ENCODE assay signal across 6 cellular contexts in the genomic region with DNA sequence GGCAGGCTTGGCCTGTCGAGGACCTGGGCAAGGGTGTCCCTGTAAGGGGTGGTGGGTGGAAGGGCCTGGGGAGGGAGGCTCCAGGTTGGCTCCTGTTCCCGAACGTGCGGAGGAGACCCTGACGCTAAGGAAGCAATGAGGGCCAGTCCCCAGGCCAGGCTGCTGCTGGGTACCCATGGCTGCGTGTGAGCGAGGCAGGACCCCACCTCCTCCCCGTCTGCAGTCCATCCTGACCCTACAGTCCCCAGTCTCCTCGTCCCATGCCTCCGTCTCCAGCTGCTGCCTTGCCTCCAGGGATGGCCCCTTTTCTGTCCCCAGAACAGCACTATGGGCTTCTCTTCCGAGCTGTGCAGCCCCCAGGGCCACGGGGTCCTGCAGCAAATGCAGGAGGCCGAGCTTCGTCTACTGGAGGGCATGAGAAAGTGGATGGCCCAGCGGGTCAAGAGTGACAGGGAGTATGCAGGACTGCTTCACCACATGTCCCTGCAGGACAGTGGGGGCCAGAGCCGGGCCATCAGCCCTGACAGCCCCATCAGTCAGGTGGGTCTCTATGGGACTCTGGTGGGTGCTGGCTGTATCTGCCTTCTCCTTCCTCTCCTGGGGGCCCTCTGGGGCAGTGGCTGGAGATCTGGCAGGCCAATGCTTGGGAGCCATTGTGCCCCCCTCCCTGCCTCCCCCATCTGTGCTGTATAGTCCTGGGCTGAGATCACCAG.
DNase-seq lines count a peak whose midpoint lies in the region; ATAC-seq and TF ChIP-seq lines count a peak whose summit lies in the region.

No MANE protein-coding gene starts in this region.

- peaks cover 14% of the 10 kb centered on the region; the same call in 1 of the 2 replicates for H3K4me1 ChIP-seq in OCI-LY3 (ENCODE audit: low read length)

- peak; percentile 2 for ATAC-seq in stimulated activated effector memory CD8-positive, alpha-beta T cell treated with anti-CD3 and anti-CD28 coated beads, Interleukin-12 subunit alpha, Interleukin-12 subunit beta, amount 100 ng/mL, for 72 hours

- no peaks in the 10 kb centered on the region for H3K27me3 ChIP-seq in OCI-LY3 (ENCODE audit: low read depth, low read length)

- H3K36me3 ChIP-seq in OCI-LY3 (replicated peaks; ENCODE audit: low read depth, low read length) = no peaks in the 10 kb centered on the region

- peaks cover 72% of the 10 kb centered on the region for H3K4me1 Mint-ChIP-seq in stimulated activated effector memory CD8-positive, alpha-beta T cell treated with anti-CD3 and anti-CD28 coated beads, Interleukin-12 subunit alpha, Interleukin-12 subunit beta, amount 100 ng/mL, for 72 hours

- TF ChIP-seq CTCF in OCI-LY3 (IDR thresholded peaks at IDR 0.05; ENCODE audit: low read depth, low read length) (no peak), fibroblast of pulmonary artery (IDR thresholded peaks at IDR 0.05; ENCODE audit: low read length, missing control alignments) (no peak)

- peak overlapping the region; percentile 29; the same call in 1 of the 2 replicates for H3K9ac ChIP-seq in OCI-LY3 (ENCODE audit: low read length)

- peak overlapping the region; percentile 72 for H3K27ac Mint-ChIP-seq in stimulated activated effector memory CD8-positive, alpha-beta T cell treated with anti-CD3 and anti-CD28 coated beads, Interleukin-12 subunit alpha, Interleukin-12 subunit beta, amount 100 ng/mL, for 72 hours

- H3K79me2 ChIP-seq in OCI-LY3 (ENCODE audit: low read length) = no peaks in the 10 kb centered on the region

- H3K4me3 ChIP-seq in OCI-LY3 (ENCODE audit: low read length) = peak overlapping the region; percentile 58
- H3K4me3 ChIP-seq in fibroblast of pulmonary artery (replicated peaks; ENCODE audit: low read depth, low read length) = peak overlapping the region; percentile 57

- no peaks in the 10 kb centered on the region for H4K20me1 ChIP-seq in OCI-LY3 (ENCODE audit: insufficient read depth, low read length)

- no peaks in the 10 kb centered on the region for H3K9me3 ChIP-seq in OCI-LY3 (ENCODE audit: insufficient read depth, low read length)

- peak overlapping the region; percentile 36 for H3K4me3 Mint-ChIP-seq in stimulated activated effector memory CD8-positive, alpha-beta T cell treated with anti-CD3 and anti-CD28 coated beads, Interleukin-12 subunit alpha, Interleukin-12 subunit beta, amount 100 ng/mL, for 72 hours

- no peak overlapping the region for H2AFZ ChIP-seq in OCI-LY3 (ENCODE audit: low read depth, low read length)

- no peak overlapping the region for H3K27ac ChIP-seq in OCI-LY3 (ENCODE audit: low read length)

- DNase-seq in fibroblast of pulmonary artery (ENCODE audit: low read depth) (no peak), globus pallidus (ENCODE audit: low spot score) (no peak), C1 segment of cervical spinal cord (lab: John Stamatoyannopoulos, UW) (no peak)
- no peak for DNase-seq in stimulated activated effector memory CD8-positive, alpha-beta T cell treated with anti-CD3 and anti-CD28 coated beads, Interleukin-12 subunit alpha, Interleukin-12 subunit beta, amount 100 ng/mL, for 72 hours (ENCODE audit: low spot score in 2 of 2)
- no peak for DNase-seq in stimulated activated CD4-positive, alpha-beta T cell treated with anti-CD3 and anti-CD28 coated beads, Interleukin-1b, Interleukin-23, amount 100 ng/mL, for 48 hours

- peak overlapping the region; percentile 55 for H3K4me2 ChIP-seq in OCI-LY3 (ENCODE audit: low read length)

- no peaks in the 10 kb centered on the region for H3K9me3 Mint-ChIP-seq in stimulated activated effector memory CD8-positive, alpha-beta T cell treated with anti-CD3 and anti-CD28 coated beads, Interleukin-12 subunit alpha, Interleukin-12 subunit beta, amount 100 ng/mL, for 72 hours

- peaks cover 96% of the 10 kb centered on the region for H3K36me3 Mint-ChIP-seq in stimulated activated effector memory CD8-positive, alpha-beta T cell treated with anti-CD3 and anti-CD28 coated beads, Interleukin-12 subunit alpha, Interleukin-12 subunit beta, amount 100 ng/mL, for 72 hours
